ENCODE assay signal across 1 cellular context in the genomic region with DNA sequence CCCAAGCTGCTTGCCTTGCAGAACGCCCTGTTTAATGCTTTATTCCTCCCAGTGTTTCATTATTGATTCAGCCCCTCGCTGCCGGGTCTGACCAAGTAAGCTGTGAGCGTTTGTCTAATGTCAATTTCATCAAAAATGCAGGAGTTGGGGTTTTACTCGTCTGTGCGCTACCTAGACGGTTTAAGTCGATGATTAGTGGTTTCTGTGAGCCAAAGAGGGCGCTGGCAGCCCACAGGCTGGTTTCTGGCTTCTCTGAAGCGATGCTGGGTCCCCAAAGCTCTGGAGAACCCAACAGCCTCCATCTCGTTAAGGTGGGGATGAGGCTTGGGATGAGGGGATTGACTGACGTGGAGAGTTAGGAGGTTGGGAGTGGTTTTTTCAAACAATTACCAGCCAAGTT.
TF ChIP-seq lines count a peak whose summit lies in the region.

No MANE protein-coding gene starts in this region.

TF ChIP-seq in H1, 55 proteins besides CTCF, POLR2A, EP300 and RAD21 (continued from another document):
- TF ChIP-seq, protein P1, sequence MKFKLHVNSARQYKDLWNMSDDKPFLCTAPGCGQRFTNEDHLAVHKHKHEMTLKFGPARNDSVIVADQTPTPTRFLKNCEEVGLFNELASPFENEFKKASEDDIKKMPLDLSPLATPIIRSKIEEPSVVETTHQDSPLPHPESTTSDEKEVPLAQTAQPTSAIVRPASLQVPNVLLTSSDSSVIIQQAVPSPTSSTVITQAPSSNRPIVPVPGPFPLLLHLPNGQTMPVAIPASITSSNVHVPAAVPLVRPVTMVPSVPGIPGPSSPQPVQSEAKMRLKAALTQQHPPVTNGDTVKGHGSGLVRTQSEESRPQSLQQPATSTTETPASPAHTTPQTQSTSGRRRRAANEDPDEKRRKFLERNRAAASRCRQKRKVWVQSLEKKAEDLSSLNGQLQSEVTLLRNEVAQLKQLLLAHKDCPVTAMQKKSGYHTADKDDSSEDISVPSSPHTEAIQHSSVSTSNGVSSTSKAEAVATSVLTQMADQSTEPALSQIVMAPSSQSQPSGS (IDR thresholded peaks at IDR 0.05; ENCODE audit: low read length): no peak
- TF ChIP-seq CBX8 (IDR thresholded peaks at IDR 0.05; ENCODE audit: borderline replicate concordance, low read depth, low read length): no peak
- no peak for TF ChIP-seq SP2 (IDR thresholded peaks at IDR 0.05; ENCODE audit: low read length)
